In the genomic region with DNA sequence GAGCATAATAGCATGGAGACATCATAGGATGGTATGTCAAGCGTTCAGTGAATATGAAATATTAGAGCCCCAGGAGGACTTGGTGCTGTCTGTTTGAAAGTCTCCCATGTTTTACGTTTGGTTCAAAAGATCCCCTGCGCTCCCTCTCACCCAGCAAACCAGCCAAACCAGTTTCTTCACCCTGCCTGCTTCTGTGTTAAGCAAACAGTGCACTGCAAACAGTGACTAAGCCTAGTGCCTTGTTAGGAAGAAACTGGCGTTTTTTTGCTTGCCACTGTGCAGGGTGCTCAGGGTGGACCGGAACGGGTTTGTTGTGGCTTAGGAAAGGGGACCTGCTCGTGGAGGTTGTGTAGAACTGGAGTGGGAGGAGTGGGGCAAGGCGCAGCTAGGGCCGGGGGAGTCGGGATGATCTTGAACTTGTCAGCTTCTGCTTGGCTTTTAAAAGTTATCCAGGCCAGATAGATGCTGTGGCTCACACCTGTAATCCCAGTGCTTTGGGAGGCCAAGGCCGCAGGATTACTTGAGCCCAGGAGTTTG, we compare ENCODE assay signal across 13 cellular contexts. TPM values are rescaled to one million over a fixed set of nuclear protein-coding genes. Genes with fewer than 3 reads are reported as not detected.
DNase-seq lines count a peak whose midpoint lies in the region; ATAC-seq, FAIRE-seq and TF ChIP-seq lines count a peak whose summit lies in the region.
"Had no signal": no experiment of that assay in that cellular context is flagged by ENCODE, and none has a peak within 500 bp of the region (broad histone marks: within the 10 kb centered on the region; RNA-seq: fewer than 3 reads in every experiment).

No MANE protein-coding gene starts in this region.

- H3K4me1 Mint-ChIP-seq in activated T-helper 17 cell treated with anti-CD3 and anti-CD28 coated beads, Interleukin-2, amount 50 U/mL, for 72 hours: peaks cover 4% of the 10 kb centered on the region
- H3K4me1 Mint-ChIP-seq: T-cell had no signal

- no peak for ATAC-seq in activated T-helper 17 cell treated with anti-CD3 and anti-CD28 coated beads, Interleukin-2, amount 50 U/mL, for 72 hours (replicated peaks)
- ATAC-seq in HG03039 (IDR thresholded peaks at IDR 0.05; ENCODE audit: unreplicated experiment): no peak
- no peak for ATAC-seq in GM18498 (IDR thresholded peaks at IDR 0.05; ENCODE audit: unreplicated experiment)
- ATAC-seq: K562, T-cell had no signal

- POLR2A ChIA-PET in HEK293T (lab: Yijun Ruan, JAX): no interaction called here

- peaks cover 22% of the 10 kb centered on the region for H3K27me3 Mint-ChIP-seq in activated T-helper 17 cell treated with anti-CD3 and anti-CD28 coated beads, Interleukin-2, amount 50 U/mL, for 72 hours

- no peak overlapping the region for H3K4me3 Mint-ChIP-seq in activated T-helper 17 cell treated with anti-CD3 and anti-CD28 coated beads, Interleukin-2, amount 50 U/mL, for 72 hours
- H3K4me3 Mint-ChIP-seq: T-cell had no signal

- FAIRE-seq in GM12891 (lab: Jason Lieb, UNC): no peak
- FAIRE-seq: endometrium, K562 had no signal

- H3K27ac Mint-ChIP-seq in activated T-helper 17 cell treated with anti-CD3 and anti-CD28 coated beads, Interleukin-2, amount 50 U/mL, for 72 hours: peak overlapping the region; percentile 69
- H3K27ac Mint-ChIP-seq: T-cell had no signal

- TF ChIP-seq POLR2A in GM12891 (IDR thresholded peaks at IDR 0.05; ENCODE audit: low read depth, low read length): no peak

- CTCF ChIA-PET in HEK293T (lab: Yijun Ruan, JAX): no interaction called here

- no peaks in the 10 kb centered on the region for H3K9me3 Mint-ChIP-seq in activated T-helper 17 cell treated with anti-CD3 and anti-CD28 coated beads, Interleukin-2, amount 50 U/mL, for 72 hours
- H3K9me3 Mint-ChIP-seq: T-cell had no signal

- peak; percentile 73 for DNase-seq in SIG-M5 treated with dmso at 0.1 percent for 504 hours (lab: John Stamatoyannopoulos, UW; ENCODE audit: unreplicated experiment)
- no peak for DNase-seq in SIG-M5 (lab: John Stamatoyannopoulos, UW)
- peak; percentile 84 for DNase-seq in left kidney (ENCODE audit: low read depth, low spot score)
- no peak for DNase-seq in HEK293T (ENCODE audit: extremely low spot score)
- no peak for DNase-seq in GM12891 (ENCODE audit: insufficient read length, low spot score)
- DNase-seq: midbrain; stimulated activated CD4-positive, alpha-beta T cell treated with anti-CD3 and anti-CD28 coated beads, Interleukin-4, amount 100 ng/mL, for 1 hour; T-cell had no signal

- no peaks in the 10 kb centered on the region for H3K36me3 Mint-ChIP-seq in activated T-helper 17 cell treated with anti-CD3 and anti-CD28 coated beads, Interleukin-2, amount 50 U/mL, for 72 hours (ENCODE audit: low read depth)
- H3K36me3 Mint-ChIP-seq: T-cell had no signal

TF ChIP-seq in HEK293T, 16 proteins besides CTCF, POLR2A, EP300 and RAD21:
- TF ChIP-seq HDGF (IDR thresholded peaks at IDR 0.05; ENCODE audit: borderline replicate concordance) (no peak), ARNT (IDR thresholded peaks at IDR 0.05) (no peak), PKNOX1 (IDR thresholded peaks at IDR 0.05) (no peak), BHLHE40 (IDR thresholded peaks at IDR 0.05; ENCODE audit: borderline replicate concordance) (no peak), FOXA1 (IDR thresholded peaks at IDR 0.05) (no peak), FOXK2 (IDR thresholded peaks at IDR 0.05) (no peak), L3MBTL2 (conservative IDR thresholded peaks at IDR 0.05) (no peak), TARDBP (IDR thresholded peaks at IDR 0.05) (no peak), ZNF384 (IDR thresholded peaks at IDR 0.05) (no peak), CTBP1 (IDR thresholded peaks at IDR 0.05; ENCODE audit: borderline replicate concordance) (no peak), SP1 (IDR thresholded peaks at IDR 0.05) (no peak), ELF4 (IDR thresholded peaks at IDR 0.05) (no peak), FOXM1 (IDR thresholded peaks at IDR 0.05; ENCODE audit: borderline replicate concordance) (no peak)
TF ChIP-seq in HEK293T: peak in this region for 0.

TF ChIP-seq in GM12891, 5 proteins besides CTCF, POLR2A, EP300 and RAD21:
- TF ChIP-seq TAF1 (IDR thresholded peaks at IDR 0.05; ENCODE audit: low read depth, low read length) (no peak), PAX5 (IDR thresholded peaks at IDR 0.05; ENCODE audit: insufficient read depth, low read length, severe bottlenecking) (no peak), POU2F2 (IDR thresholded peaks at IDR 0.05; ENCODE audit: low read depth, low read length) (no peak), SPI1 (IDR thresholded peaks at IDR 0.05; ENCODE audit: low read depth, low read length) (no peak), POLR2AphosphoS5 (IDR thresholded peaks at IDR 0.05; ENCODE audit: low read depth, low read length) (no peak)

RNA-seq across cellular contexts. Expression of gene CDH1, which starts 7.7 kb away (rescaled TPM):
- 1 to 10 TPM; 1.8 to 3.0 TPM for total RNA-seq in activated T-helper 17 cell treated with anti-CD3 and anti-CD28 coated beads, Interleukin-2, amount 50 U/mL, for 72 hours
- 6.2 TPM for polyA plus RNA-seq in GM12891 (2012; ENCODE audit: low read depth, missing spikeins)

Comparison
In these comparisons a context has a peak if more than half of its experiments do, and no peak if none do; other contexts are left out.
1. DNase-seq: peak in SIG-M5 treated with dmso at 0.1 percent for 504 hours (single experiment) and left kidney (single experiment); none in SIG-M5 (single experiment), HEK293T (single experiment) and GM12891 (single experiment).